Comparison of ENCODE assay signal across 10 cellular contexts in genomic region chr3:57582470-57583168, GRCh38. TPM values are rescaled to one million over a fixed set of nuclear protein-coding genes. Genes with fewer than 3 reads are reported as not detected.
DNase-seq lines count a peak whose midpoint lies in the region; ATAC-seq and TF ChIP-seq lines count a peak whose summit lies in the region.
"Had no signal": no experiment of that assay in that cellular context is flagged by ENCODE, and none has a peak within 500 bp of the region (broad histone marks: within the 10 kb centered on the region; RNA-seq: fewer than 3 reads in every experiment).

No MANE protein-coding gene starts in this region.

- no peaks in the 10 kb centered on the region for H3K9me3 Mint-ChIP-seq in neural crest cell

- peak overlapping the region; percentile 21; the same call in 1 of the 2 replicates for H3K4me2 ChIP-seq in KMS-11

- H3K27me3 ChIP-seq in KMS-11 (ENCODE audit: insufficient read depth, low read depth) (no peaks in the 10 kb centered on the region), brain microvascular endothelial cell (replicated peaks) (no peaks in the 10 kb centered on the region)
- H3K27me3 ChIP-seq: tibial artery had no signal

- H3K4me3 Mint-ChIP-seq in neural crest cell: no peak overlapping the region

- no peak for ATAC-seq in HG02678 (IDR thresholded peaks at IDR 0.05; ENCODE audit: unreplicated experiment)

- peaks cover 36% of the 10 kb centered on the region; the same call in 1 of the 2 replicates for H3K79me2 ChIP-seq in KMS-11 (ENCODE audit: insufficient read depth, low read depth)

- no peaks in the 10 kb centered on the region for H3K4me1 Mint-ChIP-seq in neural crest cell

- H3K4me3 ChIP-seq in KMS-11 (IDR thresholded peaks at IDR 0.05; ENCODE audit: insufficient read depth, low read depth, low read length): no peak overlapping the region
- H3K4me3 ChIP-seq in brain microvascular endothelial cell (ENCODE audit: low read depth, low read length): no peak overlapping the region
- H3K4me3 ChIP-seq: tibial artery had no signal

- H3K4me1 ChIP-seq in KMS-11 (ENCODE audit: low read depth, poor library complexity, severe bottlenecking): peaks cover 17% of the 10 kb centered on the region

- H3K27me3 Mint-ChIP-seq in neural crest cell (ENCODE audit: low read depth): no peaks in the 10 kb centered on the region

- no peak overlapping the region for H3K27ac Mint-ChIP-seq in neural crest cell (ENCODE audit: unreplicated experiment)

- TF ChIP-seq CTCF in KMS-11 (conservative IDR thresholded peaks at IDR 0.05; ENCODE audit: low read depth, low read length) (peak; percentile 48; the same call in 1 of the 2 replicates), brain microvascular endothelial cell (IDR thresholded peaks at IDR 0.05; ENCODE audit: low read depth, low read length, missing control alignments) (peak; percentile 35), neural crest cell (conservative IDR thresholded peaks at IDR 0.05) (peak; percentile 51)

- no peaks in the 10 kb centered on the region for H4K20me1 ChIP-seq in KMS-11 (ENCODE audit: insufficient read depth)

- H3K36me3 ChIP-seq in KMS-11 (ENCODE audit: insufficient read depth) (no peaks in the 10 kb centered on the region), brain microvascular endothelial cell (replicated peaks) (peaks cover 69% of the 10 kb centered on the region)

- no peak overlapping the region for H2AFZ ChIP-seq in KMS-11 (ENCODE audit: low read depth)

- DNase-seq in NCI-H2081 (lab: John Stamatoyannopoulos, UW) (peak; percentile 5 to 49), NCI-H2081 treated with DMSO at 0.1 percent for 48 hours (lab: John Stamatoyannopoulos, UW) (no peak), brain microvascular endothelial cell (no peak), neural crest cell (ENCODE audit: low read depth, low spot score) (no peak), NCI-H2107 (lab: John Stamatoyannopoulos, UW) (no peak), activated gamma-delta T cell treated with Interleukin-2 at 50 U/mL for 16 hours (no peak)
- DNase-seq: ACHN, tibial artery had no signal

- in situ Hi-C loops in brain microvascular endothelial cell (cut with HindIII; ENCODE audit: low pct_ligation_motif_present, low sequenced_read_pairs): no loop called here

- no peak overlapping the region for H3K9ac ChIP-seq in KMS-11

- peaks cover 2% of the 10 kb centered on the region for H3K36me3 Mint-ChIP-seq in neural crest cell (ENCODE audit: low read depth)

- no peak overlapping the region; the same call in 1 of the 2 replicates for H3K27ac ChIP-seq in KMS-11
- H3K27ac ChIP-seq in brain microvascular endothelial cell: no peak overlapping the region
- H3K27ac ChIP-seq: tibial artery had no signal

RNA-seq across cellular contexts. Expression of gene ARF4, which starts 14.5 kb away (rescaled TPM):
- 113 and 123 TPM in 2 replicates for total RNA-seq in neural crest cell

RNA-seq across cellular contexts. Expression of gene PDE12, which starts 26.5 kb away (rescaled TPM):
- total RNA-seq in neural crest cell: 19.5 and 20.0 TPM in 2 replicates

RNA-seq across cellular contexts. Expression of gene DNAH12, which starts 38.5 kb away (rescaled TPM):
- total RNA-seq in neural crest cell: 0.09 and 0.34 TPM in 2 replicates

Comparison
In these comparisons a context has a peak if more than half of its experiments do, and no peak if none do; other contexts are left out.
1. DNase-seq: peak in NCI-H2081 (2 of 2); none in NCI-H2081 treated with DMSO at 0.1 percent for 48 hours (single experiment), brain microvascular endothelial cell (single experiment), neural crest cell (single experiment), NCI-H2107 (single experiment) and activated gamma-delta T cell treated with Interleukin-2 at 50 U/mL for 16 hours (single experiment).
2. Peak in every context shown above with its lines, with median percentiles within 50 percentile points of each other: CTCF ChIP-seq.